In genomic region chr14:19941668-19942067, GRCh38 we compare ENCODE assay signal across 30 cellular contexts. TPM values are rescaled to one million over a fixed set of nuclear protein-coding genes. Genes with fewer than 3 reads are reported as not detected.
A peak's percentile ranks its signal among the peaks of the same experiment; 100 is the strongest.
DNase-seq lines count a peak whose midpoint lies in the region; ATAC-seq and TF ChIP-seq lines count a peak whose summit lies in the region.
"Had no signal": no experiment of that assay in that cellular context is flagged by ENCODE, and none has a peak within 500 bp of the region (broad histone marks: within the 10 kb centered on the region; RNA-seq: fewer than 3 reads in every experiment).

No MANE protein-coding gene starts in this region.

- no peak for TF ChIP-seq CTCF in chondrocyte (IDR thresholded peaks at IDR 0.05)
- no peak for TF ChIP-seq CTCF in upper lobe of right lung (IDR thresholded peaks at IDR 0.05)

- no peak overlapping the region for H3K27ac Mint-ChIP-seq in stimulated activated naive CD8-positive, alpha-beta T cell treated with anti-CD3 and anti-CD28 coated beads, Interleukin-15, amount 100 ng/mL, for 72 hours
- no peak overlapping the region for H3K27ac Mint-ChIP-seq in chondrocyte (ENCODE audit: unreplicated experiment)
- H3K27ac Mint-ChIP-seq in stimulated activated effector memory CD8-positive, alpha-beta T cell treated with anti-CD3 and anti-CD28 coated beads, Interleukin-12 subunit alpha, Interleukin-12 subunit beta, amount 100 ng/mL, for 72 hours: no peak overlapping the region
- H3K27ac Mint-ChIP-seq: CD14-positive monocyte; CD4-positive, alpha-beta memory T cell; CD4-positive, CD25-positive, alpha-beta regulatory T cell; CD8-positive, alpha-beta memory T cell had no signal

- H3K9me3 ChIP-seq in upper lobe of right lung: no peaks in the 10 kb centered on the region
- peaks cover 7% of the 10 kb centered on the region; the same call in 1 of the 2 replicates for H3K9me3 ChIP-seq in HAP-1
- H3K9me3 ChIP-seq: BE2C, BLaER1 had no signal

- peak; percentile 28 for ATAC-seq in stimulated activated naive CD8-positive, alpha-beta T cell treated with anti-CD3 and anti-CD28 coated beads, Interleukin-15, amount 100 ng/mL, for 72 hours
- ATAC-seq in stimulated activated naive CD8-positive, alpha-beta T cell treated with anti-CD3 and anti-CD28 coated beads, Interleukin-15, Interleukin-2, amounts not matched to agents 100 U/mL and 50 U/mL, for 24 hours: no peak
- ATAC-seq in stimulated activated effector memory CD8-positive, alpha-beta T cell treated with anti-CD3 and anti-CD28 coated beads, Interleukin-12 subunit alpha, Interleukin-12 subunit beta, amount 100 ng/mL, for 72 hours: peak; percentile 24
- peak; percentile 25 for ATAC-seq in upper lobe of right lung
- no peak for ATAC-seq in GM19452 (IDR thresholded peaks at IDR 0.05; ENCODE audit: unreplicated experiment)
- ATAC-seq: GM12878 had no signal

- no peaks in the 10 kb centered on the region for H3K36me3 Mint-ChIP-seq in chondrocyte (ENCODE audit: low read depth)
- H3K36me3 Mint-ChIP-seq in stimulated activated effector memory CD8-positive, alpha-beta T cell treated with anti-CD3 and anti-CD28 coated beads, Interleukin-12 subunit alpha, Interleukin-12 subunit beta, amount 100 ng/mL, for 72 hours: no peaks in the 10 kb centered on the region
- H3K36me3 Mint-ChIP-seq: CD14-positive monocyte; CD4-positive, alpha-beta memory T cell; CD4-positive, CD25-positive, alpha-beta regulatory T cell; CD8-positive, alpha-beta memory T cell had no signal

- H3K27me3 Mint-ChIP-seq in stimulated activated naive CD8-positive, alpha-beta T cell treated with anti-CD3 and anti-CD28 coated beads, Interleukin-15, amount 100 ng/mL, for 72 hours: no peaks in the 10 kb centered on the region
- H3K27me3 Mint-ChIP-seq in chondrocyte (ENCODE audit: low read depth): no peaks in the 10 kb centered on the region
- H3K27me3 Mint-ChIP-seq: CD4-positive, alpha-beta memory T cell; CD4-positive, CD25-positive, alpha-beta regulatory T cell had no signal

- H3K36me3 ChIP-seq in upper lobe of right lung (no peaks in the 10 kb centered on the region), HAP-1 (replicated peaks) (no peaks in the 10 kb centered on the region)
- H3K36me3 ChIP-seq: BE2C, BLaER1 had no signal

- in situ Hi-C loops in HAP-1 (cut with MboI; ENCODE audit: low sequenced_read_pairs): no loop called here

- H3K27me3 ChIP-seq in upper lobe of right lung (no peaks in the 10 kb centered on the region), HAP-1 (ENCODE audit: low read depth) (no peaks in the 10 kb centered on the region)
- H3K27me3 ChIP-seq: BE2C, BLaER1 had no signal

- H3K27ac ChIP-seq in upper lobe of right lung: no peak overlapping the region
- H3K27ac ChIP-seq: 22Rv1, BLaER1 had no signal

- intact Hi-C loops in upper lobe of right lung (cut with DNase I): no loop called here

- H3K4me1 ChIP-seq in upper lobe of right lung: no peaks in the 10 kb centered on the region
- H3K4me1 ChIP-seq in HAP-1: no peaks in the 10 kb centered on the region
- H3K4me1 ChIP-seq: BE2C, BLaER1 had no signal

- H3K9me3 Mint-ChIP-seq in stimulated activated naive CD8-positive, alpha-beta T cell treated with anti-CD3 and anti-CD28 coated beads, Interleukin-15, amount 100 ng/mL, for 72 hours: peaks cover 0 to 3% of the 10 kb centered on the region in 2 donors
- H3K9me3 Mint-ChIP-seq in chondrocyte (ENCODE audit: low read depth): peaks cover 30% of the 10 kb centered on the region
- peaks cover under 1% of the 10 kb centered on the region for H3K9me3 Mint-ChIP-seq in stimulated activated effector memory CD8-positive, alpha-beta T cell treated with anti-CD3 and anti-CD28 coated beads, Interleukin-12 subunit alpha, Interleukin-12 subunit beta, amount 100 ng/mL, for 72 hours
- H3K9me3 Mint-ChIP-seq: CD14-positive monocyte; CD4-positive, alpha-beta memory T cell; CD8-positive, alpha-beta memory T cell had no signal

- H3K4me3 ChIP-seq in upper lobe of right lung (no peak overlapping the region), HAP-1 (no peak overlapping the region)
- H3K4me3 ChIP-seq: BLaER1, GM12878 had no signal

- H3K4me3 Mint-ChIP-seq in stimulated activated naive CD8-positive, alpha-beta T cell treated with anti-CD3 and anti-CD28 coated beads, Interleukin-15, amount 100 ng/mL, for 72 hours: no peak overlapping the region
- no peak overlapping the region for H3K4me3 Mint-ChIP-seq in chondrocyte (ENCODE audit: unreplicated experiment)
- H3K4me3 Mint-ChIP-seq in stimulated activated effector memory CD8-positive, alpha-beta T cell treated with anti-CD3 and anti-CD28 coated beads, Interleukin-12 subunit alpha, Interleukin-12 subunit beta, amount 100 ng/mL, for 72 hours: no peak overlapping the region
- H3K4me3 Mint-ChIP-seq: CD14-positive monocyte; CD4-positive, alpha-beta memory T cell; CD4-positive, CD25-positive, alpha-beta regulatory T cell; CD8-positive, alpha-beta memory T cell had no signal

- DNase-seq in stimulated activated naive CD8-positive, alpha-beta T cell treated with anti-CD3 and anti-CD28 coated beads, Interleukin-15, amount 100 ng/mL, for 72 hours: no peak
- no peak for DNase-seq in stimulated activated naive CD8-positive, alpha-beta T cell treated with anti-CD3 and anti-CD28 coated beads, Interleukin-15, Interleukin-2, amounts not matched to agents 100 U/mL and 50 U/mL, for 24 hours
- DNase-seq in chondrocyte (ENCODE audit: low spot score) (peak; percentile 65), upper lobe of right lung (no peak), NCI-H748 (lab: John Stamatoyannopoulos, UW; ENCODE audit: unreplicated experiment) (no peak), HAP-1 (ENCODE audit: low spot score in 2 of 2) (no peak)
- no peak for DNase-seq in stimulated activated effector memory CD8-positive, alpha-beta T cell treated with anti-CD3 and anti-CD28 coated beads, Interleukin-12 subunit alpha, Interleukin-12 subunit beta, amount 100 ng/mL, for 72 hours (ENCODE audit: low spot score in 2 of 2)
- DNase-seq: ACHN; BE2C; C1 segment of cervical spinal cord; CD4-positive, alpha-beta memory T cell; CD4-positive, CD25-positive, alpha-beta regulatory T cell; CD8-positive, alpha-beta memory T cell; COR-L47; DMS 273 treated with DMSO at 0.1 percent for 48 hours; DMS153; DMS53; DMS79; DND-41; EL; GDM1 had no signal

- no peaks in the 10 kb centered on the region for H3K4me1 Mint-ChIP-seq in stimulated activated naive CD8-positive, alpha-beta T cell treated with anti-CD3 and anti-CD28 coated beads, Interleukin-15, amount 100 ng/mL, for 72 hours
- no peaks in the 10 kb centered on the region for H3K4me1 Mint-ChIP-seq in chondrocyte (ENCODE audit: low read depth)
- peaks cover 2% of the 10 kb centered on the region for H3K4me1 Mint-ChIP-seq in stimulated activated effector memory CD8-positive, alpha-beta T cell treated with anti-CD3 and anti-CD28 coated beads, Interleukin-12 subunit alpha, Interleukin-12 subunit beta, amount 100 ng/mL, for 72 hours
- H3K4me1 Mint-ChIP-seq: CD14-positive monocyte; CD4-positive, CD25-positive, alpha-beta regulatory T cell had no signal

RNA-seq across cellular contexts. Expression of gene OR4K1, which starts 11.0 kb away (rescaled TPM):
- total RNA-seq in chondrocyte: not detected in 3 replicates
- total RNA-seq in upper lobe of right lung: not detected
- total RNA-seq: A172; A673; CD4-positive, alpha-beta memory T cell; CD4-positive, CD25-positive, alpha-beta regulatory T cell; CD8-positive, alpha-beta memory T cell; Daoy; G401; GM12878 had no signal

RNA-seq across cellular contexts. Expression of gene OR4K5, which starts 21.3 kb away (rescaled TPM):
- not detected in 3 replicates for total RNA-seq in chondrocyte
- not detected for total RNA-seq in upper lobe of right lung
- total RNA-seq: A172; A673; CD4-positive, alpha-beta memory T cell; CD4-positive, CD25-positive, alpha-beta regulatory T cell; CD8-positive, alpha-beta memory T cell; Daoy; G401; GM12878 had no signal

RNA-seq across cellular contexts. Expression of gene OR4K15, which starts 33.7 kb away (rescaled TPM):
- not detected in 3 replicates for total RNA-seq in chondrocyte
- not detected for total RNA-seq in upper lobe of right lung
- total RNA-seq: A172; A673; CD4-positive, alpha-beta memory T cell; CD4-positive, CD25-positive, alpha-beta regulatory T cell; CD8-positive, alpha-beta memory T cell; Daoy; G401; GM12878 had no signal

Comparison
In these comparisons a context has a peak if more than half of its experiments do, and no peak if none do; other contexts are left out.
1. ATAC-seq: peak in stimulated activated naive CD8-positive, alpha-beta T cell treated with anti-CD3 and anti-CD28 coated beads, Interleukin-15, amount 100 ng/mL, for 72 hours (single experiment), stimulated activated effector memory CD8-positive, alpha-beta T cell treated with anti-CD3 and anti-CD28 coated beads, Interleukin-12 subunit alpha, Interleukin-12 subunit beta, amount 100 ng/mL, for 72 hours (single experiment) and upper lobe of right lung (single experiment); none in stimulated activated naive CD8-positive, alpha-beta T cell treated with anti-CD3 and anti-CD28 coated beads, Interleukin-15, Interleukin-2, amounts not matched to agents 100 U/mL and 50 U/mL, for 24 hours (single experiment) and GM19452 (single experiment).